Comparison of ENCODE assay signal across 23 cellular contexts in the genomic region with DNA sequence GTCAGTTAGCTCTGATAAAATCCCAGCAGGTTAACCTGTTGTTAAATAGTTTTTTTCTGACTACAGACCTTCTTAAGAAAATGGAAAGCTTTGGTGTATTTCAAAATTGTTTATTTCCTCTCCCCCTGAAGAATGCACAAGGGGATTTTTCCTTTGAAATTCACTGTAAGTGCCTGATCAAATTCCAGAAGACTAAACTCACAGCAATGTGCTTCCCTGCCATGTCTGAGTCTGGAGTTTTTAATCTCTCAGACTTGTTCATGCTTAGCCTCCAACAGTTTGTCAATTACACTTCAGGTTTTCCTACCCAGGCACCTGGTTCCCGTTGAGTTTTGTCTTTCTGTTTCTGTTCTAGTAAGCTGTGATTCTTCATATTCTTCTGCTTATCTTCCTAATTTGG.
"Had no signal": no experiment of that assay in that cellular context is flagged by ENCODE, and none has a peak within 500 bp of the region (broad histone marks: within the 10 kb centered on the region; RNA-seq: fewer than 3 reads in every experiment).

No MANE protein-coding gene starts in this region.

- H3K4me1 ChIP-seq: breast epithelium, esophagus squamous epithelium, gastrocnemius medialis, sigmoid colon, testis, vagina had no signal

- H3K27ac Mint-ChIP-seq: activated CD4-positive, alpha-beta memory T cell treated with anti-CD3 and anti-CD28 coated beads, Interleukin-2, amount 10 ng/mL, durations not matched to agents 7 days and 5 days; activated CD4-positive, alpha-beta T cell treated with anti-CD3 and anti-CD28 coated beads, Interleukin-2, amount 10 ng/mL, durations not matched to agents 24 days and 14 days; activated naive CD8-positive, alpha-beta T cell treated with anti-CD3 and anti-CD28 coated beads, Interleukin-2, amount 50 U/mL, for 24 hours; activated T-cell treated with anti-CD3 and anti-CD28 coated beads, Interleukin-2, amount 50 U/mL, for 72 hours; type B pancreatic cell had no signal

- H3K9me3 Mint-ChIP-seq: type B pancreatic cell had no signal

- H3K27me3 Mint-ChIP-seq: activated CD4-positive, alpha-beta memory T cell treated with anti-CD3 and anti-CD28 coated beads, Interleukin-2, amount 10 ng/mL, durations not matched to agents 7 days and 5 days; activated CD4-positive, alpha-beta T cell treated with anti-CD3 and anti-CD28 coated beads, Interleukin-2, amount 10 ng/mL, durations not matched to agents 24 days and 14 days; activated naive CD8-positive, alpha-beta T cell treated with anti-CD3 and anti-CD28 coated beads, Interleukin-2, amount 50 U/mL, for 24 hours; type B pancreatic cell had no signal

- H3K4me1 Mint-ChIP-seq: activated CD4-positive, alpha-beta memory T cell treated with anti-CD3 and anti-CD28 coated beads, Interleukin-2, amount 10 ng/mL, durations not matched to agents 7 days and 5 days; activated CD4-positive, alpha-beta T cell treated with anti-CD3 and anti-CD28 coated beads, Interleukin-2, amount 10 ng/mL, durations not matched to agents 24 days and 14 days; activated naive CD8-positive, alpha-beta T cell treated with anti-CD3 and anti-CD28 coated beads, Interleukin-2, amount 50 U/mL, for 24 hours had no signal

- DNase-seq: activated CD4-positive, alpha-beta memory T cell treated with anti-CD3 and anti-CD28 coated beads, Interleukin-2, amount 10 ng/mL, durations not matched to agents 7 days and 5 days; activated CD4-positive, alpha-beta T cell treated with anti-CD3 and anti-CD28 coated beads, Interleukin-2, amount 10 ng/mL, durations not matched to agents 24 days and 14 days; activated effector memory CD4-positive, alpha-beta T cell treated with Interleukin-2 at 50 U/mL for 16 hours; activated naive CD4-positive, alpha-beta T cell treated with anti-CD3 and anti-CD28 coated beads, Interleukin-2, amount 50 U/mL, for 16 hours; activated naive CD8-positive, alpha-beta T cell treated with anti-CD3 and anti-CD28 coated beads, Interleukin-2, amount 50 U/mL, for 24 hours; activated T-cell treated with anti-CD3 and anti-CD28 coated beads, Interleukin-2, amount 50 U/mL, for 72 hours; aorta; esophagus squamous epithelium; gastrocnemius medialis; hippocampal formation; left ventricle myocardium superior; mammary epithelial cell; mucosa of descending colon; sigmoid colon; stimulated activated CD4-positive, alpha-beta T cell treated with anti-CD3 and anti-CD28 coated beads, Interleukin-2, amount 100 ng/mL, for 48 hours; stimulated activated CD8-positive, alpha-beta memory T cell treated with anti-CD3 and anti-CD28 coated beads, Interleukin-4, amount 100 ng/mL, for 48 hours; stimulated activated naive CD4-positive, alpha-beta T cell; testis had no signal

- H3K27ac ChIP-seq: breast epithelium, coronary artery, esophagus squamous epithelium, gastrocnemius medialis, sigmoid colon, testis, vagina had no signal

- H3K9me3 ChIP-seq: breast epithelium, esophagus squamous epithelium, gastrocnemius medialis, sigmoid colon, testis, vagina had no signal

- H3K36me3 ChIP-seq: breast epithelium, esophagus squamous epithelium, gastrocnemius medialis, sigmoid colon, vagina had no signal

- ATAC-seq: activated CD4-positive, CD25-positive, alpha-beta regulatory T cell treated with anti-CD3 and anti-CD28 coated beads, Interleukin-2, amount 50 U/mL, for 24 hours; activated naive CD8-positive, alpha-beta T cell treated with anti-CD3 and anti-CD28 coated beads, Interleukin-2, amount 50 U/mL, for 24 hours; activated T-cell treated with anti-CD3 and anti-CD28 coated beads, Interleukin-2, amount 50 U/mL, for 72 hours; gastrocnemius medialis; left ventricle myocardium superior; mucosa of descending colon had no signal

- H3K4me3 Mint-ChIP-seq: activated CD4-positive, alpha-beta memory T cell treated with anti-CD3 and anti-CD28 coated beads, Interleukin-2, amount 10 ng/mL, durations not matched to agents 7 days and 5 days; activated CD4-positive, alpha-beta T cell treated with anti-CD3 and anti-CD28 coated beads, Interleukin-2, amount 10 ng/mL, durations not matched to agents 24 days and 14 days; activated naive CD8-positive, alpha-beta T cell treated with anti-CD3 and anti-CD28 coated beads, Interleukin-2, amount 50 U/mL, for 24 hours; activated T-cell treated with anti-CD3 and anti-CD28 coated beads, Interleukin-2, amount 50 U/mL, for 72 hours; type B pancreatic cell had no signal

- H3K36me3 Mint-ChIP-seq: type B pancreatic cell had no signal

- H3K4me3 ChIP-seq: breast epithelium, coronary artery, esophagus squamous epithelium, gastrocnemius medialis, mucosa of descending colon, sigmoid colon, testis, vagina had no signal
